ENCODE assay signal across 15 cellular contexts in the genomic region with DNA sequence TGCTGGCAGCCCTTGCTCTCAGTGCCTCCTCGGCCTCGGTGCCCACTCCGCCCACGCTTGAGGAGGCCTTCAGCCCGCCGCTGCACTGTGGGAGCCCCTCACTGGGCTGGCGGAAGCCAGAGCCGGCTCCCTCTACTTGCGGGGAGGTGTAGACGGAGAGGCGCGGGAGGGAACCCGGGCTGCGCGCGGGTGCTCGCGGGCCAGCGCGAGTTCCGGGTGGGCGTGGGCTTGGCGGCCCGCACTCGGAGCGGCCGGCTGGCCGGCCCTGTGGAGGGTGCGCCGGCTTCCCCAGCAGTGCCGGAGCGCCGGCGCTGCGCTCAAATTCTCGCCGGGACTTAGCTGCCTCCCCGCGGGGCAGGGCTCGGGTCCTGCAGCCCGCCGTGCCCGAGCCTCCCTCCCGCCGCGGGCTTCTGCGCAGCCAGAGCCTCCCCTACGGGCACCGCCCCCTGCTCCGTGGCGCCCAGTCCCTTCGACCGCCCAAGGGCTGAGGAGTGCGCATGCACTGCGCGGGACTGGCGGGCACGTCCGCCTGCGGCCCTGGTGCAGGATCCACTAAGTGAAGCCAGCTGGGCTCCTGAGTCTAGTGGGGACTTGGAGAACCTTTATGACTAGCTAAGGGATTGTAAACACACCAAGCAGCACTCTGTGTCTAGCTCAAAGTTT.
DNase-seq lines count a peak whose midpoint lies in the region; ATAC-seq and TF ChIP-seq lines count a peak whose summit lies in the region.
"Had no signal": no experiment of that assay in that cellular context is flagged by ENCODE, and none has a peak within 500 bp of the region (broad histone marks: within the 10 kb centered on the region; RNA-seq: fewer than 3 reads in every experiment).

No MANE protein-coding gene starts in this region.

- CTCF ChIA-PET in activated B cell treated with CpG ODN at 0.5 μM for 24 hours (lab: Charles Lee): no interaction called here

- POLR2A ChIA-PET in activated B cell treated with CpG ODN at 0.5 μM for 24 hours (lab: Charles Lee): interaction anchor here (0.6 kb wide), 1 partner anchor 310 kb away, joined by 3 read pairs; no protein-coding TSS in a partner anchor

- H3K4me1 Mint-ChIP-seq in stimulated activated naive CD8-positive, alpha-beta T cell treated with anti-CD3 and anti-CD28 coated beads, Interleukin-15, amount 100 ng/mL, for 72 hours: no peaks in the 10 kb centered on the region
- no peaks in the 10 kb centered on the region for H3K4me1 Mint-ChIP-seq in activated B cell treated with CpG ODN at 0.5 μM for 24 hours
- H3K4me1 Mint-ChIP-seq: activated CD4-positive, alpha-beta T cell treated with anti-CD3 and anti-CD28 coated beads, Interleukin-2, amount 10 ng/mL, durations not matched to agents 24 days and 14 days; activated T-helper 17 cell treated with anti-CD3 and anti-CD28 coated beads, Interleukin-2, amount 50 U/mL, for 72 hours; central memory CD8-positive, alpha-beta T cell had no signal

- DNase-seq in stimulated activated naive CD8-positive, alpha-beta T cell treated with anti-CD3 and anti-CD28 coated beads, Interleukin-15, amount 100 ng/mL, for 72 hours: peak in 1 of 2 donors; percentile 21
- DNase-seq in stimulated activated naive CD8-positive, alpha-beta T cell treated with anti-CD3 and anti-CD28 coated beads, Interleukin-15, Interleukin-2, amounts not matched to agents 100 U/mL and 50 U/mL, for 24 hours: no peak
- DNase-seq in activated B cell treated with CpG ODN at 0.5 μM for 24 hours: no peak
- peak in 1 of 2 donors; percentile 22 for DNase-seq in left colon
- DNase-seq in nucleus accumbens (lab: John Stamatoyannopoulos, UW): no peak
- no peak for DNase-seq in DMS114 treated with DMSO at 0.1 percent for 48 hours (lab: John Stamatoyannopoulos, UW; ENCODE audit: unreplicated experiment)
- no peak for DNase-seq in mesenteric fat pad (ENCODE audit: low spot score)
- no peak for DNase-seq in C1 segment of cervical spinal cord (lab: John Stamatoyannopoulos, UW)
- DNase-seq: activated CD4-positive, alpha-beta T cell treated with anti-CD3 and anti-CD28 coated beads, Interleukin-2, amount 10 ng/mL, durations not matched to agents 24 days and 14 days; GDM1; MG63; psoas muscle; stimulated activated naive B cell treated with anti-CD40 and anti-IgM and Interleukin-4, amounts not matched to agents 10 μg/mL and 1 μg/mL and 100 μg/mL, for 72 hours had no signal

- no peaks in the 10 kb centered on the region for H3K36me3 Mint-ChIP-seq in activated B cell treated with CpG ODN at 0.5 μM for 24 hours (ENCODE audit: low read depth)
- H3K36me3 Mint-ChIP-seq: stimulated activated naive B cell treated with anti-CD40 and anti-IgM and Interleukin-4, amounts not matched to agents 10 μg/mL and 1 μg/mL and 100 μg/mL, for 72 hours had no signal

- H3K4me3 Mint-ChIP-seq in stimulated activated naive CD8-positive, alpha-beta T cell treated with anti-CD3 and anti-CD28 coated beads, Interleukin-15, amount 100 ng/mL, for 72 hours: no peak overlapping the region
- H3K4me3 Mint-ChIP-seq in activated B cell treated with CpG ODN at 0.5 μM for 24 hours: peak overlapping the region; percentile 59
- H3K4me3 Mint-ChIP-seq: activated CD4-positive, alpha-beta T cell treated with anti-CD3 and anti-CD28 coated beads, Interleukin-2, amount 10 ng/mL, durations not matched to agents 24 days and 14 days; activated T-helper 17 cell treated with anti-CD3 and anti-CD28 coated beads, Interleukin-2, amount 50 U/mL, for 72 hours; central memory CD8-positive, alpha-beta T cell had no signal

- peaks cover 6% of the 10 kb centered on the region for H3K27me3 Mint-ChIP-seq in stimulated activated naive CD8-positive, alpha-beta T cell treated with anti-CD3 and anti-CD28 coated beads, Interleukin-15, amount 100 ng/mL, for 72 hours
- H3K27me3 Mint-ChIP-seq in activated B cell treated with CpG ODN at 0.5 μM for 24 hours: no peaks in the 10 kb centered on the region
- H3K27me3 Mint-ChIP-seq: activated CD4-positive, alpha-beta T cell treated with anti-CD3 and anti-CD28 coated beads, Interleukin-2, amount 10 ng/mL, durations not matched to agents 24 days and 14 days; central memory CD8-positive, alpha-beta T cell; stimulated activated naive B cell treated with anti-CD40 and anti-IgM and Interleukin-4, amounts not matched to agents 10 μg/mL and 1 μg/mL and 100 μg/mL, for 72 hours had no signal

- H3K27ac Mint-ChIP-seq in stimulated activated naive CD8-positive, alpha-beta T cell treated with anti-CD3 and anti-CD28 coated beads, Interleukin-15, amount 100 ng/mL, for 72 hours: no peak overlapping the region
- H3K27ac Mint-ChIP-seq in activated B cell treated with CpG ODN at 0.5 μM for 24 hours: no peak overlapping the region
- H3K27ac Mint-ChIP-seq: activated CD4-positive, alpha-beta T cell treated with anti-CD3 and anti-CD28 coated beads, Interleukin-2, amount 10 ng/mL, durations not matched to agents 24 days and 14 days; activated T-helper 17 cell treated with anti-CD3 and anti-CD28 coated beads, Interleukin-2, amount 50 U/mL, for 72 hours; stimulated activated naive B cell treated with anti-CD40 and anti-IgM and Interleukin-4, amounts not matched to agents 10 μg/mL and 1 μg/mL and 100 μg/mL, for 72 hours had no signal

- TF ChIP-seq CTCF in activated B cell treated with CpG ODN at 0.5 μM for 24 hours (IDR thresholded peaks at IDR 0.05): no peak

- intact Hi-C loops in activated B cell treated with CpG ODN at 0.5 μM for 24 hours (cut with micrococcal nuclease): no loop called here
- intact Hi-C loops in left colon (cut with DNase I, micrococcal nuclease): no loop called here

- peaks cover 0 to 6% of the 10 kb centered on the region in 2 donors for H3K9me3 Mint-ChIP-seq in stimulated activated naive CD8-positive, alpha-beta T cell treated with anti-CD3 and anti-CD28 coated beads, Interleukin-15, amount 100 ng/mL, for 72 hours
- peaks cover 2% of the 10 kb centered on the region for H3K9me3 Mint-ChIP-seq in activated B cell treated with CpG ODN at 0.5 μM for 24 hours
- H3K9me3 Mint-ChIP-seq: activated CD4-positive, alpha-beta T cell treated with anti-CD3 and anti-CD28 coated beads, Interleukin-2, amount 10 ng/mL, durations not matched to agents 24 days and 14 days; stimulated activated naive B cell treated with anti-CD40 and anti-IgM and Interleukin-4, amounts not matched to agents 10 μg/mL and 1 μg/mL and 100 μg/mL, for 72 hours had no signal

- ATAC-seq in stimulated activated naive CD8-positive, alpha-beta T cell treated with anti-CD3 and anti-CD28 coated beads, Interleukin-15, amount 100 ng/mL, for 72 hours: peak; percentile 88
- ATAC-seq in stimulated activated naive CD8-positive, alpha-beta T cell treated with anti-CD3 and anti-CD28 coated beads, Interleukin-15, Interleukin-2, amounts not matched to agents 100 U/mL and 50 U/mL, for 24 hours: no peak
- ATAC-seq in activated B cell treated with CpG ODN at 0.5 μM for 24 hours (ENCODE audit: low read depth): peak; percentile 65
- peak; percentile 89 for ATAC-seq in left colon
- ATAC-seq: activated T-helper 17 cell treated with anti-CD3 and anti-CD28 coated beads, Interleukin-2, amount 50 U/mL, for 72 hours; psoas muscle had no signal
